Comparison of ENCODE assay signal across 21 cellular contexts in the genomic region with DNA sequence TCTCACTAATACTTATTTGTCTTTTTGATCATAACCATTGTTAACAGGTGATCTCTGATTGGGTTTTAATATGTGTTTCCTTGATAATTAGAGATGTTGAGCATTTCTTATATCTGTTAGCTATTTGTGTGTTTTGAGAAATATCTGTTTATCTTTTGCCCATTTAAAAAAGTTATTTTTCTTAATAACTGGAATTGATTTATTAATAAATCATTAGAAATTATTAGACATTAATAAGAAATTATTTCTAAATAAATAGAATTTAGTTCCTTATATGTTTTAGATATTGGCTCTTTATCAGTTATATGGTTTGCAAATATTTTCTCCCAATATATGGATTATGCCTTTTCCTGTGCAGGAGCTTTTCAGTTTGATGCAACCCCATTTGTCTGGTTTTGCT.
"Had no signal": no experiment of that assay in that cellular context is flagged by ENCODE, and none has a peak within 500 bp of the region (broad histone marks: within the 10 kb centered on the region; RNA-seq: fewer than 3 reads in every experiment).

No MANE protein-coding gene starts in this region.

- H3K27ac ChIP-seq: KMS-11 had no signal

- H3K9ac ChIP-seq: KMS-11, SK-N-SH had no signal

- FAIRE-seq: RCC 7860 had no signal

- H3K9me3 ChIP-seq: SK-N-SH had no signal

- DNase-seq: IMR-90, Kasumi-1, MM.1S, NCI-H1092 treated with DMSO at 0.1 percent for 48 hours, NCI-H1436, NCI-H187, NCI-H2029, NCI-H2081 treated with DMSO at 0.1 percent for 48 hours, NCI-H2171, NCI-H226, NCI-H446, NCI-H510A, NCI-H524 treated with DMSO at 0.1 percent for 48 hours, NCI-H69, NCI-H774, Right ventricle myocardium superior, RPMI8226, SK-N-SH, SW 1271 had no signal
